Comparison of ENCODE assay signal across 9 cellular contexts in the genomic region with DNA sequence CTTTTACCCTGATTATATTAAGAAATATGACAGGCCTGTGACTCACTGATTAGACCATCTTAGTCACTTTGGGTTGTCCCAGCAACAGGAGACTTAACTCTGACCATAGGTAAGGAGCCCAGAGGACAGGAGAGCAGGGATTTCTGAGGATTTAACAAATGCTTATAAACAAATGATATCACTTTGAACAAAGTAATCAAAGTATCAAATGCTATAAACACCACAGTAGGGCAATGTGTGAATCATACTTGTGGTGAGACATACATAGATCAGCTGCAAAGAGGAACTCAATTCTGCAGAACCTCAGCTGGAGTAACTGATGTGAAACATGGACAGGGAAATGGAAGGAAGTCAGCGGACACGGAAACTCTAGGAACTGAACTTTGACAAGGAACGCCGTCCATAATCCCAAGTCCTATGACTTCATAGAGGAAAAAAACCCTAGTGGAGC.
A peak's percentile ranks its signal among the peaks of the same experiment; 100 is the strongest.
DNase-seq lines count a peak whose midpoint lies in the region; ATAC-seq and TF ChIP-seq lines count a peak whose summit lies in the region.
"Had no signal": no experiment of that assay in that cellular context is flagged by ENCODE, and none has a peak within 500 bp of the region (broad histone marks: within the 10 kb centered on the region; RNA-seq: fewer than 3 reads in every experiment).

No MANE protein-coding gene starts in this region.

- no peak overlapping the region for H3K4me3 Mint-ChIP-seq in activated CD4-positive, alpha-beta T cell treated with anti-CD3 and anti-CD28 coated beads, Interleukin-2, amount 10 ng/mL, durations not matched to agents 24 days and 14 days

- no peaks in the 10 kb centered on the region for H3K36me3 Mint-ChIP-seq in activated CD4-positive, alpha-beta T cell treated with anti-CD3 and anti-CD28 coated beads, Interleukin-2, amount 10 ng/mL, durations not matched to agents 24 days and 14 days (ENCODE audit: low read depth)

- DNase-seq in HEK293T (ENCODE audit: extremely low spot score) = no peak
- peak; percentile 90 for DNase-seq in fibroblast of mammary gland (ENCODE audit: low read depth)
- DNase-seq in smooth muscle cell of the brain vasculature (ENCODE audit: low read depth, low spot score) = peak; percentile 40
- no peak for DNase-seq in stimulated activated CD4-positive, alpha-beta T cell treated with anti-CD3 and anti-CD28 coated beads, Interleukin-2, amount 100 ng/mL, for 48 hours
- DNase-seq in activated CD4-positive, alpha-beta T cell treated with anti-CD3 and anti-CD28 coated beads, Interleukin-2, amount 10 ng/mL, durations not matched to agents 24 days and 14 days = no peak
- no peak for DNase-seq in aorta
- DNase-seq: nephron progenitor cell had no signal

- peaks cover 4% of the 10 kb centered on the region for H3K4me1 Mint-ChIP-seq in activated CD4-positive, alpha-beta T cell treated with anti-CD3 and anti-CD28 coated beads, Interleukin-2, amount 10 ng/mL, durations not matched to agents 24 days and 14 days

- H3K27ac ChIP-seq in aorta (ENCODE audit: low read depth in 1 of 2, low read length in 2 of 2) = no peak overlapping the region

- no peaks in the 10 kb centered on the region for H3K9me3 ChIP-seq in aorta (ENCODE audit: control insufficient read depth, low read length)

- H3K4me3 ChIP-seq in fibroblast of mammary gland (ENCODE audit: control insufficient read depth, low read depth, low read length) (no peak overlapping the region), aorta (ENCODE audit: low read length in 2 of 2) (no peak overlapping the region)

- H3K36me3 ChIP-seq in aorta (ENCODE audit: control insufficient read depth in 1 of 2, insufficient read depth in 2 of 2, low read length in 1 of 2) = peaks cover 0 to 2% of the 10 kb centered on the region in 2 donors

- peak; percentile 75 for ATAC-seq in SK-N-SH treated with all-trans-retinoic acid at 6 μM for 48 hours
- no peak for ATAC-seq in HG02642 (IDR thresholded peaks at IDR 0.05; ENCODE audit: poor library complexity, unreplicated experiment)
- no peak for ATAC-seq in aorta (ENCODE audit: low FRiP score)

- 88 to 90% methylated on average over 4 of the region's 4 CpGs for WGBS in aorta, 2 donors

- intact Hi-C loops in activated CD4-positive, alpha-beta T cell treated with anti-CD3 and anti-CD28 coated beads, Interleukin-2, amount 10 ng/mL, durations not matched to agents 24 days and 14 days (cut with micrococcal nuclease) = no loop called here
- intact Hi-C loops in aorta (cut with DNase I) = no loop called here

- peaks cover 0 to 5% of the 10 kb centered on the region in 2 donors for H3K4me1 ChIP-seq in aorta (ENCODE audit: control insufficient read depth in 1 of 2, insufficient read depth in 2 of 2, low read length in 2 of 2)

- H3K27me3 ChIP-seq in aorta (ENCODE audit: control insufficient read depth in 1 of 2, insufficient read depth in 2 of 2, low read length in 1 of 2) = no peaks in the 10 kb centered on the region

- no peaks in the 10 kb centered on the region for H3K27me3 Mint-ChIP-seq in activated CD4-positive, alpha-beta T cell treated with anti-CD3 and anti-CD28 coated beads, Interleukin-2, amount 10 ng/mL, durations not matched to agents 24 days and 14 days

- POLR2A ChIA-PET in HEK293T (lab: Yijun Ruan, JAX) = interaction anchor here (2.8 kb wide), 1 partner anchor 30 kb away, joined by 12 read pairs; no protein-coding TSS in a partner anchor

- CTCF ChIA-PET in HEK293T (lab: Yijun Ruan, JAX) = no interaction called here

- H3K9me3 Mint-ChIP-seq in activated CD4-positive, alpha-beta T cell treated with anti-CD3 and anti-CD28 coated beads, Interleukin-2, amount 10 ng/mL, durations not matched to agents 24 days and 14 days = no peaks in the 10 kb centered on the region

- no peak for TF ChIP-seq CTCF in fibroblast of mammary gland (conservative IDR thresholded peaks at IDR 0.05; ENCODE audit: control insufficient read depth, insufficient read depth, low read depth, low read length)

- H3K27ac Mint-ChIP-seq in activated CD4-positive, alpha-beta T cell treated with anti-CD3 and anti-CD28 coated beads, Interleukin-2, amount 10 ng/mL, durations not matched to agents 24 days and 14 days = no peak overlapping the region
- H3K27ac Mint-ChIP-seq: nephron progenitor cell had no signal

TF ChIP-seq in HEK293T, 16 proteins besides CTCF, POLR2A, EP300 and RAD21:
- TF ChIP-seq BHLHE40 (IDR thresholded peaks at IDR 0.05; ENCODE audit: borderline replicate concordance) = no peak
- no peak for TF ChIP-seq LEF1 (IDR thresholded peaks at IDR 0.05; ENCODE audit: borderline replicate concordance)
- TF ChIP-seq ARNT (IDR thresholded peaks at IDR 0.05) = no peak
- TF ChIP-seq HDGF (IDR thresholded peaks at IDR 0.05; ENCODE audit: borderline replicate concordance) = no peak
- no peak for TF ChIP-seq ELF4 (IDR thresholded peaks at IDR 0.05)
- 0 out of 2 replicates have a peak, but pooled peaks have one; percentile 21 for TF ChIP-seq CTBP1 (IDR thresholded peaks at IDR 0.05; ENCODE audit: borderline replicate concordance)

TF ChIP-seq in SK-N-SH treated with all-trans-retinoic acid at 6 μM for 48 hours, 23 proteins besides CTCF, POLR2A, EP300 and RAD21:
- peak; percentile 44 for TF ChIP-seq ISL1 (CRISPR knock-in tag; IDR thresholded peaks at IDR 0.05)
- TF ChIP-seq, protein P1, sequence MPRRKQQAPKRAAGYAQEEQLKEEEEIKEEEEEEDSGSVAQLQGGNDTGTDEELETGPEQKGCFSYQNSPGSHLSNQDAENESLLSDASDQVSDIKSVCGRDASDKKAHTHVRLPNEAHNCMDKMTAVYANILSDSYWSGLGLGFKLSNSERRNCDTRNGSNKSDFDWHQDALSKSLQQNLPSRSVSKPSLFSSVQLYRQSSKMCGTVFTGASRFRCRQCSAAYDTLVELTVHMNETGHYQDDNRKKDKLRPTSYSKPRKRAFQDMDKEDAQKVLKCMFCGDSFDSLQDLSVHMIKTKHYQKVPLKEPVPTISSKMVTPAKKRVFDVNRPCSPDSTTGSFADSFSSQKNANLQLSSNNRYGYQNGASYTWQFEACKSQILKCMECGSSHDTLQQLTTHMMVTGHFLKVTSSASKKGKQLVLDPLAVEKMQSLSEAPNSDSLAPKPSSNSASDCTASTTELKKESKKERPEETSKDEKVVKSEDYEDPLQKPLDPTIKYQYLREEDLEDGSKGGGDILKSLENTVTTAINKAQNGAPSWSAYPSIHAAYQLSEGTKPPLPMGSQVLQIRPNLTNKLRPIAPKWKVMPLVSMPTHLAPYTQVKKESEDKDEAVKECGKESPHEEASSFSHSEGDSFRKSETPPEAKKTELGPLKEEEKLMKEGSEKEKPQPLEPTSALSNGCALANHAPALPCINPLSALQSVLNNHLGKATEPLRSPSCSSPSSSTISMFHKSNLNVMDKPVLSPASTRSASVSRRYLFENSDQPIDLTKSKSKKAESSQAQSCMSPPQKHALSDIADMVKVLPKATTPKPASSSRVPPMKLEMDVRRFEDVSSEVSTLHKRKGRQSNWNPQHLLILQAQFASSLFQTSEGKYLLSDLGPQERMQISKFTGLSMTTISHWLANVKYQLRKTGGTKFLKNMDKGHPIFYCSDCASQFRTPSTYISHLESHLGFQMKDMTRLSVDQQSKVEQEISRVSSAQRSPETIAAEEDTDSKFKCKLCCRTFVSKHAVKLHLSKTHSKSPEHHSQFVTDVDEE (CRISPR knock-in tag; IDR thresholded peaks at IDR 0.05) = no peak

Comparison
In these comparisons a context has a peak if more than half of its experiments do, and no peak if none do; other contexts are left out.
1. DNase-seq: peak in fibroblast of mammary gland (single experiment) and smooth muscle cell of the brain vasculature (single experiment); none in HEK293T (single experiment), stimulated activated CD4-positive, alpha-beta T cell treated with anti-CD3 and anti-CD28 coated beads, Interleukin-2, amount 100 ng/mL, for 48 hours (0 of 2), activated CD4-positive, alpha-beta T cell treated with anti-CD3 and anti-CD28 coated beads, Interleukin-2, amount 10 ng/mL, durations not matched to agents 24 days and 14 days (single experiment) and aorta (0 of 2).